1 cellular context compared by ENCODE assay signal in genomic region chr6:168428052-168428829, GRCh38.
TF ChIP-seq lines count a peak whose summit lies in the region.

No MANE protein-coding gene starts in this region.

TF ChIP-seq in HepG2, 621 proteins besides CTCF, POLR2A, EP300 and RAD21:
- TF ChIP-seq ZNF512B (CRISPR knock-in tag; IDR thresholded peaks at IDR 0.05; ENCODE audit: borderline replicate concordance) (no peak), HOXA5 (CRISPR knock-in tag; IDR thresholded peaks at IDR 0.05) (no peak), ZNF451 (CRISPR knock-in tag; IDR thresholded peaks at IDR 0.05) (no peak), ATF4 (CRISPR knock-in tag; IDR thresholded peaks at IDR 0.05) (no peak)
